8 cellular contexts compared by ENCODE assay signal in the genomic region with DNA sequence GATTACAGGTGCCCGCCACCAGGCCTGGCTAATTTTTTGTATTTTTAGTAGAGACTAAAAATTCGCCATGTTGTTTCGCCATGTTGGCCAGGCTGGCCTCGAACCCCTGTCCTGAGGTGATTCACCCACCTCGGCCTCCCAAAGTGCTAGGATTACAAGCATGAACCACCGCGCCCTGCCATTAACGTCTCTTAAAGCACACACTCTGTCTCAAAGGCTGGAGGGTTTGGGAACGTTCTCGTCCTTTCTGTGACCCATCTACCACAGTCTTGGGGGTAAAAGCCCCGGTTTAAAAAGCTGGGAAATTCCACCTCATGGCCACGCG. TPM values are rescaled to one million over a fixed set of nuclear protein-coding genes. Genes with fewer than 3 reads are reported as not detected.
DNase-seq lines count a peak whose midpoint lies in the region; ATAC-seq and TF ChIP-seq lines count a peak whose summit lies in the region.

No MANE protein-coding gene starts in this region.

- H3K4me1 Mint-ChIP-seq in activated CD4-positive, alpha-beta memory T cell treated with anti-CD3 and anti-CD28 coated beads, Interleukin-2, amount 10 ng/mL, durations not matched to agents 7 days and 5 days: peaks cover 17% of the 10 kb centered on the region

- TF ChIP-seq CTCF in GM12875 (IDR thresholded peaks at IDR 0.05; ENCODE audit: borderline replicate concordance, insufficient read depth, low read depth, low read length): no peak
- TF ChIP-seq CTCF in fibroblast of villous mesenchyme (IDR thresholded peaks at IDR 0.05; ENCODE audit: insufficient read depth, low read depth, low read length): no peak

- H3K9me3 Mint-ChIP-seq in activated CD4-positive, alpha-beta memory T cell treated with anti-CD3 and anti-CD28 coated beads, Interleukin-2, amount 10 ng/mL, durations not matched to agents 7 days and 5 days: no peaks in the 10 kb centered on the region

- no peak for ATAC-seq in GM18867 (IDR thresholded peaks at IDR 0.05; ENCODE audit: unreplicated experiment)

- no peaks in the 10 kb centered on the region for H3K36me3 Mint-ChIP-seq in activated CD4-positive, alpha-beta memory T cell treated with anti-CD3 and anti-CD28 coated beads, Interleukin-2, amount 10 ng/mL, durations not matched to agents 7 days and 5 days (ENCODE audit: low read depth)

- H3K4me3 ChIP-seq in GM12875 (ENCODE audit: low read depth, low read length) (peak overlapping the region; percentile 24), fibroblast of villous mesenchyme (ENCODE audit: low read depth, low read length) (peak overlapping the region; percentile 50), skeletal muscle cell (ENCODE audit: low read depth, low read length) (peak overlapping the region; percentile 25)

- no peak for DNase-seq in activated CD4-positive, alpha-beta memory T cell treated with anti-CD3 and anti-CD28 coated beads, Interleukin-2, amount 10 ng/mL, durations not matched to agents 7 days and 5 days
- DNase-seq in fibroblast of villous mesenchyme (ENCODE audit: low read depth) (peak; percentile 44), skeletal muscle cell (ENCODE audit: low read depth) (no peak), cerebellum (ENCODE audit: low spot score) (no peak), NCI-H1417 (lab: John Stamatoyannopoulos, UW) (no peak)
- no peak for DNase-seq in stimulated activated CD4-positive, alpha-beta T cell treated with anti-CD3 and anti-CD28 coated beads, Interleukin-2, amount 100 ng/mL, for 24 hours

- H3K27me3 Mint-ChIP-seq in activated CD4-positive, alpha-beta memory T cell treated with anti-CD3 and anti-CD28 coated beads, Interleukin-2, amount 10 ng/mL, durations not matched to agents 7 days and 5 days: no peaks in the 10 kb centered on the region

- no peak overlapping the region for H3K27ac Mint-ChIP-seq in activated CD4-positive, alpha-beta memory T cell treated with anti-CD3 and anti-CD28 coated beads, Interleukin-2, amount 10 ng/mL, durations not matched to agents 7 days and 5 days

- peak overlapping the region; percentile 65 for H3K4me3 Mint-ChIP-seq in activated CD4-positive, alpha-beta memory T cell treated with anti-CD3 and anti-CD28 coated beads, Interleukin-2, amount 10 ng/mL, durations not matched to agents 7 days and 5 days

- CTCF ChIA-PET in activated CD4-positive, alpha-beta memory T cell treated with anti-CD3 and anti-CD28 coated beads, Interleukin-2, amount 10 ng/mL, durations not matched to agents 7 days and 5 days (lab: Charles Lee): no interaction called here

- POLR2A ChIA-PET in activated CD4-positive, alpha-beta memory T cell treated with anti-CD3 and anti-CD28 coated beads, Interleukin-2, amount 10 ng/mL, durations not matched to agents 7 days and 5 days (lab: Charles Lee): interaction anchor here (1.2 kb wide), 1 partner anchor 61 kb away, joined by 3 read pairs; no protein-coding TSS in a partner anchor

RNA-seq across cellular contexts. Expression of gene ARID1B, which starts 57.8 kb away (rescaled TPM):
- 10 to 100 TPM; 63.4 to 65.5 TPM for total RNA-seq in activated CD4-positive, alpha-beta memory T cell treated with anti-CD3 and anti-CD28 coated beads, Interleukin-2, amount 10 ng/mL, durations not matched to agents 7 days and 5 days
- total RNA-seq in fibroblast of villous mesenchyme (38.7 and 41.0 TPM in 2 replicates), cerebellum (214 TPM)
